Comparison of ENCODE assay signal across 8 cellular contexts in genomic region chr21:46667735-46668380, GRCh38. TPM values are rescaled to one million over a fixed set of nuclear protein-coding genes. Genes with fewer than 3 reads are reported as not detected.
DNase-seq lines count a peak whose midpoint lies in the region; ATAC-seq and TF ChIP-seq lines count a peak whose summit lies in the region.

No MANE protein-coding gene starts in this region.

- ATAC-seq in upper lobe of right lung (peak; percentile 67), HG02973 (IDR thresholded peaks at IDR 0.05; ENCODE audit: unreplicated experiment) (no peak)

- in situ Hi-C loops in ACHN (cut with HindIII; ENCODE audit: low pct_ligation_motif_present, low pct_unique_long_range_greater_than_20kb, low sequenced_read_pairs): no loop called here

- H3K36me3 ChIP-seq in upper lobe of right lung: peaks cover 9% of the 10 kb centered on the region

- no peak overlapping the region for H3K27ac ChIP-seq in upper lobe of right lung

- no peak for TF ChIP-seq POLR2A in lower leg skin (IDR thresholded peaks at IDR 0.05)

- peak; percentile 39 for DNase-seq in ACHN
- DNase-seq in GM12864 (ENCODE audit: low read depth): no peak
- peak; percentile 76 for DNase-seq in NCI-H748 (lab: John Stamatoyannopoulos, UW; ENCODE audit: unreplicated experiment)
- peak; percentile 14 for DNase-seq in cerebellar cortex (ENCODE audit: low spot score)
- no peak for DNase-seq in lower leg skin (ENCODE audit: low spot score in 2 of 2)
- no peak for DNase-seq in upper lobe of right lung
- DNase-seq in posterior vena cava (ENCODE audit: low spot score): no peak

- H3K4me3 ChIP-seq in GM12864 (ENCODE audit: low read depth, low read length): peak overlapping the region; percentile 64
- H3K4me3 ChIP-seq in lower leg skin (ENCODE audit: low read depth, poor library complexity, severe bottlenecking): peak overlapping the region; percentile 21
- H3K4me3 ChIP-seq in upper lobe of right lung: peak overlapping the region; percentile 53

- no peaks in the 10 kb centered on the region for H3K9me3 ChIP-seq in upper lobe of right lung

- TF ChIP-seq CTCF in GM12864 (IDR thresholded peaks at IDR 0.05; ENCODE audit: low read depth, low read length, missing control alignments): no peak
- TF ChIP-seq CTCF in lower leg skin (IDR thresholded peaks at IDR 0.05): no peak
- no peak for TF ChIP-seq CTCF in upper lobe of right lung (IDR thresholded peaks at IDR 0.05)

- H3K4me1 ChIP-seq in upper lobe of right lung: peaks cover 16% of the 10 kb centered on the region

- 1% methylated on average over 28 to 34 of the region's 55 CpGs for WGBS in lower leg skin, 2 donors

- intact Hi-C loops in lower leg skin (cut with DNase I; ENCODE audit: low total_unique reads): no loop called here
- intact Hi-C loops in upper lobe of right lung (cut with DNase I): no loop called here
- intact Hi-C loops in posterior vena cava (cut with DNase I): no loop called here

- H3K27me3 ChIP-seq in upper lobe of right lung: peaks cover 6% of the 10 kb centered on the region

RNA-seq across cellular contexts. Expression of gene PRMT2, which starts 32.4 kb away (rescaled TPM):
- total RNA-seq in lower leg skin (100 to 1,000 TPM in 2 of 4 donors, 10 to 100 TPM in 2; 88.0 to 115 (median 95.2) TPM), upper lobe of right lung (114 TPM), posterior vena cava (10 to 100 TPM; 91.3 to 93.0 TPM)

Comparison
In these comparisons a context has a peak if more than half of its experiments do, and no peak if none do; other contexts are left out.
1. DNase-seq: peak in ACHN (single experiment), NCI-H748 (single experiment) and cerebellar cortex (single experiment); none in GM12864 (single experiment), lower leg skin (0 of 2), upper lobe of right lung (single experiment) and posterior vena cava (single experiment).
2. Peak in every context shown above with its lines, with median percentiles within 50 percentile points of each other: H3K4me3 ChIP-seq.